In the genomic region with DNA sequence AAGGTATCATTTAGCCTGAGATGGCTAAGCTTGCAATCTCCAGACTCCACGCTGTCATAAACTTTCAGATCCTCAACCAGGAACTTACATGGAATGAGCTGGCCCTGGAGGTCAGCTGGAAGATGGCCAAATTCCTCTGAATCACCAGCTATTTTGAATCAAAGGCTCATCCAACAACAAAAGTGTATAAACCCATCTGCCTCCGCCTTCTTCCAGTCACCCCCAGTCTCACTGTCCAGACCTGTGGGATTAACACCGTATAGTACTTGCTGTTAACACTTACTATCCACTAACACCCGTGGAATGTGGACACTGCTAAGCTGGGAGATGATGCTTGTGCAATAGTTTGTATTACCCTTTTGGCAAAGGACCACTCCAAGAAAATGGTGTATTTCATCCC, we compare ENCODE assay signal across 8 cellular contexts. TPM values are rescaled to one million over a fixed set of nuclear protein-coding genes. Genes with fewer than 3 reads are reported as not detected.
DNase-seq lines count a peak whose midpoint lies in the region; ATAC-seq and TF ChIP-seq lines count a peak whose summit lies in the region.

No MANE protein-coding gene starts in this region.

- no peaks in the 10 kb centered on the region for H3K27me3 Mint-ChIP-seq in CD4-positive, CD25-positive, alpha-beta regulatory T cell

- no peak overlapping the region for H3K4me3 ChIP-seq in CD4-positive, CD25-positive, alpha-beta regulatory T cell (ENCODE audit: low read depth, low read length)
- H3K4me3 ChIP-seq in mucosa of descending colon = no peak overlapping the region

- DNase-seq in CD4-positive, CD25-positive, alpha-beta regulatory T cell = no peak
- peak; percentile 97 for DNase-seq in M059J (ENCODE audit: low read depth)
- peak; percentile 20 for DNase-seq in brain pericyte (ENCODE audit: low read depth, low spot score)
- DNase-seq in mucosa of descending colon = peak; percentile 52 to 86 (median 56)
- no peak for DNase-seq in superior temporal gyrus (ENCODE audit: extremely low spot score)
- DNase-seq in activated gamma-delta T cell treated with Interleukin-2 at 50 U/mL for 16 hours = no peak

- H3K4me1 Mint-ChIP-seq in CD4-positive, CD25-positive, alpha-beta regulatory T cell = peaks cover 17 to 73% (median 48%) of the 10 kb centered on the region in 4 donors

- peak overlapping the region; percentile 19 to 95 (median 43) for H3K4me3 Mint-ChIP-seq in CD4-positive, CD25-positive, alpha-beta regulatory T cell

- ATAC-seq in CD4-positive, CD25-positive, alpha-beta regulatory T cell (ENCODE audit: low read depth in 2 of 2) = no peak
- ATAC-seq in mucosa of descending colon (peak; percentile 23), HG03025 (IDR thresholded peaks at IDR 0.05; ENCODE audit: low FRiP score, unreplicated experiment) (no peak), HG03469 (IDR thresholded peaks at IDR 0.05; ENCODE audit: unreplicated experiment) (no peak)

- no peak for TF ChIP-seq CTCF in mucosa of descending colon (IDR thresholded peaks at IDR 0.05)

- H3K9me3 Mint-ChIP-seq in CD4-positive, CD25-positive, alpha-beta regulatory T cell = no peaks in the 10 kb centered on the region

- no peaks in the 10 kb centered on the region for H3K9me3 ChIP-seq in CD4-positive, CD25-positive, alpha-beta regulatory T cell (ENCODE audit: control insufficient read depth in 2 of 2, low read length in 2 of 2)
- no peaks in the 10 kb centered on the region for H3K9me3 ChIP-seq in mucosa of descending colon

- intact Hi-C loops in mucosa of descending colon (cut with DNase I, micrococcal nuclease) = no loop called here

- H3K27ac ChIP-seq in CD4-positive, CD25-positive, alpha-beta regulatory T cell (ENCODE audit: insufficient read depth, low read length, poor library complexity, severe bottlenecking) = no peak overlapping the region

- no peaks in the 10 kb centered on the region for H3K27me3 ChIP-seq in CD4-positive, CD25-positive, alpha-beta regulatory T cell (ENCODE audit: control insufficient read depth, insufficient read depth, low read length)

- H3K36me3 Mint-ChIP-seq in CD4-positive, CD25-positive, alpha-beta regulatory T cell = peaks cover 6% of the 10 kb centered on the region

- peaks cover 6% of the 10 kb centered on the region for H3K36me3 ChIP-seq in CD4-positive, CD25-positive, alpha-beta regulatory T cell (ENCODE audit: control insufficient read depth, insufficient read depth, low read length)
- H3K36me3 ChIP-seq in mucosa of descending colon (ENCODE audit: low read depth) = peaks cover 4% of the 10 kb centered on the region

- peaks cover 39% of the 10 kb centered on the region for H3K4me1 ChIP-seq in CD4-positive, CD25-positive, alpha-beta regulatory T cell (ENCODE audit: control insufficient read depth, insufficient read depth, low read length, poor library complexity, severe bottlenecking)
- peaks cover 40% of the 10 kb centered on the region for H3K4me1 ChIP-seq in mucosa of descending colon (ENCODE audit: low read depth)

- H3K27ac Mint-ChIP-seq in CD4-positive, CD25-positive, alpha-beta regulatory T cell = peak overlapping the region in 1 of 3 donors; percentile 83

RNA-seq across cellular contexts. Expression of gene LCMT1, which starts 1.9 kb away (rescaled TPM):
- total RNA-seq in CD4-positive, CD25-positive, alpha-beta regulatory T cell = 44.0 TPM
- polyA plus RNA-seq in CD4-positive, CD25-positive, alpha-beta regulatory T cell = 10 to 100 TPM; 46.5 to 70.3 (median 54.5) TPM
- 51.1 and 89.0 TPM in 2 replicates for total RNA-seq in M059J (2014; rRNA removed; shearing (Covaris generic))
- total RNA-seq in mucosa of descending colon = 10 to 100 TPM; 41.7 to 55.7 (median 55.7) TPM

Comparison
In these comparisons a context has a peak if more than half of its experiments do, and no peak if none do; other contexts are left out.
1. DNase-seq: peak in M059J (single experiment), brain pericyte (single experiment) and mucosa of descending colon (3 of 3); none in CD4-positive, CD25-positive, alpha-beta regulatory T cell (0 of 3), superior temporal gyrus (single experiment) and activated gamma-delta T cell treated with Interleukin-2 at 50 U/mL for 16 hours (single experiment).